Comparison of ENCODE assay signal across 8 cellular contexts in the genomic region with DNA sequence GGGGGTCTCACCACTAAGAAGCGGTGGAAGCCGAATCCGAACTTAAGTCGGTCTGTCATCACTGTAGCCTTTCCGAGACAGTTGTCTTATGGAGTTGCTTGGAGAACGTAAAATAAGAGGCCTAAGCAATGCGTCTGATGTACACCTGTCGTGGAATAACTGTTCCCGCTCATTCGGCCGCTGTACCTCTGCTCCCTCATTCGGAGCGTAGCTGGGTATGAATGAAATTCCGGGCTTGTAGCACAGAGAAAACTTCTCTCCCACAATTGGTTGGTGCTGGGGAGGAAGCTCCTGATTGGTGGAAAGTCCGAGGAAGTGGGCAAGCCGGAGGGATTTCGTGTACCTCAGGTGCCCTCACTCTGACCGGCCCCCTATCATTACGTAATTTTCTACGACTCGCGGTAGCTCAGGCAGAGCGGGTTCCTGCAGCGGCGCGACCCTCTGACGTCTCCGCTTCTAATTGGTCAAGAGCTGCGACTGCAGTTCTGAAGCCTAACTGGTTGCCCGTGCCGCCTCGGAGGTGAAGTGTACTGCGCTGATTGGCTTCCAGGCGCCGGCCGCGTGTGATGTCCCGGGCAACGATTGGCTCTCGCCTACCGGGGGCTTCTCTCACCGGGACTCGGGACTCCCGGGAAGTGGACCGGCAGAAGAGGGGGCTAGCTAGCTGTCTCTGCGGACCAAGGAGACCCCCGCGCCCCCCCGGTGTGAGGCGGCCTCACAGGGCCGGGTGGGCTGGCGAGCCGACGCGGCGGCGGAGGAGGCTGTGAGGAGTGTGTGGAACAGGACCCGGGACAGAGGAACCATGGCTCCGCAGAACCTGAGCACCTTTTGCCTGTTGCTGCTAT. TPM values are rescaled to one million over a fixed set of nuclear protein-coding genes. Genes with fewer than 3 reads are reported as not detected.
DNase-seq lines count a peak whose midpoint lies in the region; ATAC-seq, FAIRE-seq and TF ChIP-seq lines count a peak whose summit lies in the region.

A gene (plus strand): TSS at position 625 of the 845 bp plus-strand sequence. CDS start 178 bp downstream, at position 803.

- H3K4me3 ChIP-seq in AG04449 (ENCODE audit: low read depth, low read length) (peak within 1 kb of the TSS; percentile 93), WI38 (ENCODE audit: low read depth, low read length) (peak within 1 kb of the TSS; percentile 79), bronchial epithelial cell (ENCODE audit: low read depth, low read length) (peak within 1 kb of the TSS; percentile 66), iPS-20b (ENCODE audit: low read length) (peak within 1 kb of the TSS; percentile 88), skin epidermis (peak within 1 kb of the TSS; percentile 65 to 96 (median 84))

- H3K9ac ChIP-seq in iPS-20b (ENCODE audit: low read depth, low read length), result peak within 1 kb of the TSS; percentile 91; the same call in 1 of the 2 replicates

- H3K9me3 ChIP-seq in iPS-20b (ENCODE audit: insufficient read depth, low read depth, low read length), result no peaks in the 10 kb centered on the region

- CTCF ChIA-PET in AG04449 (lab: Yijun Ruan, JAX), result interaction anchor here (1.1 to 7.1 kb wide), 5 partner anchors 25 to 588 kb away, joined by 3 to 60 read pairs (median 4); no protein-coding TSS in a partner anchor

- DNase-seq in AG04449 (ENCODE audit: low read depth, low spot score), result peak; percentile 99
- DNase-seq in NCI-H2227 treated with DMSO at 0.1 percent for 48 hours (lab: John Stamatoyannopoulos, UW), result peak; percentile 98
- DNase-seq in bronchial epithelial cell (ENCODE audit: low read depth), result peak; percentile 99

- TF ChIP-seq CTCF in AG04449 (IDR thresholded peaks at IDR 0.05; ENCODE audit: insufficient read depth, low read length, missing control alignments) (no peak), WI38 (IDR thresholded peaks at IDR 0.05; ENCODE audit: low read depth, low read length) (no peak), bronchial epithelial cell (IDR thresholded peaks at IDR 0.05; ENCODE audit: insufficient read depth, low read length, severe bottlenecking) (no peak)

- peak; percentile 98 for FAIRE-seq in bronchial epithelial cell (lab: Jason Lieb, UNC)

- peaks cover 7% of the 10 kb centered on the region for H3K4me1 ChIP-seq in iPS-20b (ENCODE audit: insufficient read depth, low read length)

- H3K36me3 ChIP-seq in bronchial epithelial cell (ENCODE audit: control insufficient read depth, insufficient read depth, low read length), result peaks cover under 1% of the 10 kb centered on the region
- peaks cover 35% of the 10 kb centered on the region for H3K36me3 ChIP-seq in iPS-20b (ENCODE audit: insufficient read depth, low read depth, low read length)

- H3K27ac ChIP-seq in iPS-20b (ENCODE audit: low read length), result peak within 1 kb of the TSS; percentile 38
- peak within 1 kb of the TSS; percentile 71 to 97 (median 95) for H3K27ac ChIP-seq in skin epidermis

- H3K27me3 ChIP-seq in bronchial epithelial cell (ENCODE audit: control insufficient read depth, insufficient read depth, low read length) (no peaks in the 10 kb centered on the region), iPS-20b (ENCODE audit: insufficient read depth, low read length) (no peaks in the 10 kb centered on the region)

- POLR2A ChIA-PET in AG04449 (lab: Yijun Ruan, JAX), result interaction anchor here (0.6 to 1.4 kb wide), 4 partner anchors 15 to 611 kb away, joined by 3 to 11 read pairs (median 4); a partner anchor contains a TSS

- ATAC-seq in GM18907 (IDR thresholded peaks at IDR 0.05; ENCODE audit: unreplicated experiment) (peak; percentile 91), HG03159 (IDR thresholded peaks at IDR 0.05; ENCODE audit: unreplicated experiment) (peak; percentile 88)

RNA-seq across cellular contexts. Expression of the gene that starts here (rescaled TPM):
- total RNA-seq in bronchial epithelial cell, result 66.6 and 94.5 TPM in 2 replicates

Comparison
In these comparisons a context has a peak if more than half of its experiments do, and no peak if none do; other contexts are left out.
1. Peak in every context shown above with its lines: DNase-seq, ATAC-seq, H3K4me3 ChIP-seq and H3K27ac ChIP-seq.